In the genomic region with DNA sequence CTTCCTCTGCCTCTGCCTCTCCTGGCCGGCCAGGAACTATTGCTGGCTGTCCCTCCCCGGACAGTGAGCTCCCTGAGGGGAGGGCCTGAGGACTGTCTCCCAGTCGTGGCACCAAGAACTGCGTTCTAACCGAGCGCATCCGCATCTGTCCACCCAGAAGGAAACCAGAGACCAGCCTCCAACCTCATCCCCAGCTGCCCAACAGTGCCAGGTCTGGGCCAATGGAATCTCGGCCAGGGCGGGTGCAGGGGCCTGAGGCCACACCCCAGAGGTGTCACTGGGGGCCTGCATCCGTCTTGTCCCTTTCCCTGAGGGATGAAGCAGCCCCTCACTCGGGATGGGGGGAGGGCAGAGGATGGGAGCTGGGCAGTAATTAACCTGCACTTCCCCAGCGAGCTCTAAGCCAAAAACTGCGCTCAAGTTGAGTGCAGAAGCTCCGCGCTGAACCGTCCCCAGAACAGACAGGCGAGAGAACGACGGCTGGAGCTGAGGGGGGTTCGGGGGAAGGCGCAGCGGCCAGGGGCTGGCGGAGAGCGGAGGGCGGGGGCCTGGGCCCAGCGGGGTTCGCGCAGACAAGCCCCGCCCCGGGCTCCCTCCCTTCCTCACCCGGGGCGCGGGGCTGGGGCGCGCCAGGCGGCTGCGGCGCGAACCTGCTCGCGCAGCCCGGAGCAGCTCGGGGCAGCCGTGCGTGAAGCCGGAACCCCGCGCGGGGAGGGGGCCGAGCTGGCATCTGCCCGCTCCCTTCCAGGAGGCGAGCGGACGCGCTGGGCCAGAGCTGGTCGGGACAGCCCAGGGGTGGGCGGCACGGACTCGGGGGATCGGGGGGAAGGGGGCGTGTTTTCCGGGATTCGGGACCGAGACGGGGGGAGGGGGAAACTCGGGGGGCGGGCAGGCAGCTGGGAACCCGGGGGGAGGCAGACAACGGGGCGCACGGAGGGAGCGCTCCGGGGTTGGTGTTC, we compare ENCODE assay signal across 1 cellular context.
TF ChIP-seq lines count a peak whose summit lies in the region.

No MANE protein-coding gene starts in this region.

TF ChIP-seq in WTC11, 78 proteins besides CTCF, POLR2A, EP300 and RAD21 (continued from another document):
- TF ChIP-seq, protein P1, sequence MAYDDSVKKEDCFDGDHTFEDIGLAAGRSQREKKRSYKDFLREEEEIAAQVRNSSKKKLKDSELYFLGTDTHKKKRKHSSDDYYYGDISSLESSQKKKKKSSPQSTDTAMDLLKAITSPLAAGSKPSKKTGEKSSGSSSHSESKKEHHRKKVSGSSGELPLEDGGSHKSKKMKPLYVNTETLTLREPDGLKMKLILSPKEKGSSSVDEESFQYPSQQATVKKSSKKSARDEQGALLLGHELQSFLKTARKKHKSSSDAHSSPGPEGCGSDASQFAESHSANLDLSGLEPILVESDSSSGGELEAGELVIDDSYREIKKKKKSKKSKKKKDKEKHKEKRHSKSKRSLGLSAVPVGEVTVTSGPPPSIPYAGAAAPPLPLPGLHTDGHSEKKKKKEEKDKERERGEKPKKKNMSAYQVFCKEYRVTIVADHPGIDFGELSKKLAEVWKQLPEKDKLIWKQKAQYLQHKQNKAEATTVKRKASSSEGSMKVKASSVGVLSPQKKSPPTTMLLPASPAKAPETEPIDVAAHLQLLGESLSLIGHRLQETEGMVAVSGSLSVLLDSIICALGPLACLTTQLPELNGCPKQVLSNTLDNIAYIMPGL (CRISPR knock-in tag; IDR thresholded peaks at IDR 0.05) = peak; percentile 47; the same call in 1 of the 2 replicates
- TF ChIP-seq CBFB (CRISPR knock-in tag; IDR thresholded peaks at IDR 0.05; ENCODE audit: low read depth) (0 out of 2 replicates have a peak, but pooled peaks have one; percentile 14), NFATC4 (CRISPR knock-in tag; IDR thresholded peaks at IDR 0.05) (no peak)
TF ChIP-seq in WTC11: peak in this region for 8.
